In the genomic region with DNA sequence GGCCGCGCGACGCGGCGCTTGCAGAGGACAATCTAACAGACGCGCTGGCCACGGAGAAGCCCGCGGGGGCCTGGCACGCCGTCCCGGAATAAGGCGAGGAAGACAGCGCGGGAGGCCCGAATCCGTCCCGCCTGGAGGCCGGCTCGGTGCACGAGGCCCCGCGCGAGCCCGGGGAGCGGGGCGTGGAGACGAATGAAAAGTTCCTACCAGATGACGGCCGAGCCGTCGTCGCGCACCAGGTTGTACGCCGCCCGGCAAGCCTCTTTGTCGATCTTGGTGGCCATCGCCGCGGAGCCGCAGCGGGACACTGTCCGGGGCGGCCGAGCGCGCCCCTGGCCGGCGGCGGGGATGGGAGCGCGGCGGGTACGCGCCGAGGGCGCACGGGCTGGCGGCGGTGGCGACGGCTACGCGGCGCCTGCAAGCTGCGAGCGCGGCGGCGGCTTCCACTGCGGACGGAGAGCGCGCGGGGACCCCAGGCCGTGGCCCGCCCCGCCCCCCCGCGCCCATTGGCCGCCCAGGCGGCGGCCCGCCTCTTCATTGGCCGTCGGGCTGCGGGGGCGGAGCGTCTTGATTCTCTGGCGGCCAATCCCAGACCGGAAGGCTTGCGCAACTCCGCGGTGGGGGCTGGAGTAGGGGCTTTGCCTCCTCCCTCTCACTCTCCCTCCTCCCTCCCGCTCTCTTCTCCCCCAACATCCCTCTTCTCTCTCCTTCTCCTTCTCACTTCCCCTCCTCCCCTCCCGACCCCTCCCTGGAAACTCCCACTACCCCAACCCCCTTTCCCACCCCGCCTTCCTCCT, we compare ENCODE assay signal across 8 cellular contexts. TPM values are rescaled to one million over a fixed set of nuclear protein-coding genes. Genes with fewer than 3 reads are reported as not detected.
DNase-seq lines count a peak whose midpoint lies in the region; ATAC-seq and TF ChIP-seq lines count a peak whose summit lies in the region.

Gene COTL1, minus strand, starts transcription at position 448 of the 797 bp plus-strand sequence. Its CDS starts 164 bp downstream, at position 284.

- TF ChIP-seq CTCF in RWPE2 (IDR thresholded peaks at IDR 0.05; ENCODE audit: poor library complexity, severe bottlenecking) (no peak), fibroblast of pulmonary artery (IDR thresholded peaks at IDR 0.05; ENCODE audit: low read length, missing control alignments) (no peak), nephron (IDR thresholded peaks at IDR 0.05; ENCODE audit: unreplicated experiment in 3 of 3) (no peak)

- H3K4me1 Mint-ChIP-seq in activated T-helper 2 cell treated with anti-CD3 and anti-CD28 coated beads, Interferon-gamma antibody, Interleukin-2, Interleukin-4, amounts not matched to agents 10 μg/mL and 5 μg/mL and 100 μg/mL, durations not matched to agents 14 hours and 24 hours and 36 hours (ENCODE audit: low read depth) = peaks cover 45% of the 10 kb centered on the region
- peaks cover 44% of the 10 kb centered on the region for H3K4me1 Mint-ChIP-seq in nephron

- H3K27ac Mint-ChIP-seq in activated T-helper 2 cell treated with anti-CD3 and anti-CD28 coated beads, Interferon-gamma antibody, Interleukin-2, Interleukin-4, amounts not matched to agents 10 μg/mL and 5 μg/mL and 100 μg/mL, durations not matched to agents 14 hours and 24 hours and 36 hours = peak within 1 kb of the TSS; percentile 76
- H3K27ac Mint-ChIP-seq in nephron = peak within 1 kb of the TSS; percentile 40 to 75 (median 53)

- DNase-seq in Daoy (ENCODE audit: low read depth) (peak; percentile 98), GOT3 (lab: John Stamatoyannopoulos, UW) (peak; percentile 84), LoVo (ENCODE audit: low spot score) (peak; percentile 95), RWPE2 (ENCODE audit: low spot score) (peak; percentile 99), fibroblast of pulmonary artery (ENCODE audit: low read depth) (peak; percentile 98)
- peak; percentile 90 for DNase-seq in activated T-helper 2 cell treated with anti-CD3 and anti-CD28 coated beads, Interferon-gamma antibody, Interleukin-2, Interleukin-4, amounts not matched to agents 10 μg/mL and 5 μg/mL and 100 μg/mL, durations not matched to agents 14 hours and 24 hours and 36 hours (ENCODE audit: low spot score)
- DNase-seq in stimulated activated naive CD8-positive, alpha-beta T cell treated with anti-CD3 and anti-CD28 coated beads, Interleukin-15, Interleukin-2, amounts not matched to agents 100 U/mL and 50 U/mL, for 24 hours = peak; percentile 98

- peak within 1 kb of the TSS; percentile 92 for H3K4me3 Mint-ChIP-seq in activated T-helper 2 cell treated with anti-CD3 and anti-CD28 coated beads, Interferon-gamma antibody, Interleukin-2, Interleukin-4, amounts not matched to agents 10 μg/mL and 5 μg/mL and 100 μg/mL, durations not matched to agents 14 hours and 24 hours and 36 hours (ENCODE audit: low read depth)
- peak within 1 kb of the TSS; percentile 87 to 98 (median 92) for H3K4me3 Mint-ChIP-seq in nephron

- H3K9me3 ChIP-seq in RWPE2 (ENCODE audit: severe bottlenecking) = no peaks in the 10 kb centered on the region

- peaks cover 35% of the 10 kb centered on the region for H3K4me1 ChIP-seq in RWPE2 (ENCODE audit: insufficient read depth, poor library complexity, severe bottlenecking)

- H3K36me3 ChIP-seq in RWPE2 (ENCODE audit: low read depth) = peaks cover 41% of the 10 kb centered on the region

- H3K27me3 Mint-ChIP-seq in activated T-helper 2 cell treated with anti-CD3 and anti-CD28 coated beads, Interferon-gamma antibody, Interleukin-2, Interleukin-4, amounts not matched to agents 10 μg/mL and 5 μg/mL and 100 μg/mL, durations not matched to agents 14 hours and 24 hours and 36 hours (ENCODE audit: low read depth) = peaks cover 6% of the 10 kb centered on the region
- H3K27me3 Mint-ChIP-seq in nephron (ENCODE audit: low read depth) = peaks cover 32% of the 10 kb centered on the region

- peak; percentile 44 for ATAC-seq in RWPE2 (ENCODE audit: low read depth)
- ATAC-seq in stimulated activated naive CD8-positive, alpha-beta T cell treated with anti-CD3 and anti-CD28 coated beads, Interleukin-15, Interleukin-2, amounts not matched to agents 100 U/mL and 50 U/mL, for 24 hours = peak; percentile 83

- H3K27me3 ChIP-seq in RWPE2 (ENCODE audit: insufficient read depth, poor library complexity, severe bottlenecking) = no peaks in the 10 kb centered on the region

- H3K4me3 ChIP-seq in RWPE2 (ENCODE audit: severe bottlenecking) = peak within 1 kb of the TSS; percentile 91
- H3K4me3 ChIP-seq in fibroblast of pulmonary artery (replicated peaks; ENCODE audit: low read depth, low read length) = peak within 1 kb of the TSS; percentile 75

- H3K36me3 Mint-ChIP-seq in activated T-helper 2 cell treated with anti-CD3 and anti-CD28 coated beads, Interferon-gamma antibody, Interleukin-2, Interleukin-4, amounts not matched to agents 10 μg/mL and 5 μg/mL and 100 μg/mL, durations not matched to agents 14 hours and 24 hours and 36 hours (ENCODE audit: low read depth) = peaks cover 42% of the 10 kb centered on the region
- H3K36me3 Mint-ChIP-seq in nephron (ENCODE audit: low read depth) = no peaks in the 10 kb centered on the region

- H3K27ac ChIP-seq in RWPE2 (ENCODE audit: poor library complexity, severe bottlenecking) = peak within 1 kb of the TSS; percentile 95

- intact Hi-C loops in activated T-helper 2 cell treated with anti-CD3 and anti-CD28 coated beads, Interferon-gamma antibody, Interleukin-2, Interleukin-4, amounts not matched to agents 10 μg/mL and 5 μg/mL and 100 μg/mL, durations not matched to agents 14 hours and 24 hours and 36 hours (cut with micrococcal nuclease) = loop anchor here (1.0 to 5.0 kb wide), 3 partner anchors 18 to 409 kb away; partner anchors contain the start of gene KIAA0513

- H3K9me3 Mint-ChIP-seq in activated T-helper 2 cell treated with anti-CD3 and anti-CD28 coated beads, Interferon-gamma antibody, Interleukin-2, Interleukin-4, amounts not matched to agents 10 μg/mL and 5 μg/mL and 100 μg/mL, durations not matched to agents 14 hours and 24 hours and 36 hours = no peaks in the 10 kb centered on the region
- no peaks in the 10 kb centered on the region for H3K9me3 Mint-ChIP-seq in nephron

RNA-seq across cellular contexts. Expression of gene COTL1, which starts in this region (rescaled TPM):
- 128 and 165 TPM in 2 replicates for total RNA-seq in Daoy (2014; rRNA removed; shearing (Covaris generic))
- 478 and 483 TPM in 2 replicates for total RNA-seq in activated T-helper 2 cell treated with anti-CD3 and anti-CD28 coated beads, Interferon-gamma antibody, Interleukin-2, Interleukin-4, amounts not matched to agents 10 μg/mL and 5 μg/mL and 100 μg/mL, durations not matched to agents 14 hours and 24 hours and 36 hours

Comparison
In these comparisons a context has a peak if more than half of its experiments do, and no peak if none do; other contexts are left out.
1. Peak in every context shown above with its lines: DNase-seq, ATAC-seq, H3K4me3 ChIP-seq and H3K27ac ChIP-seq.